1 cellular context compared by ENCODE assay signal in genomic region chr15:55526559-55527036, GRCh38.
TF ChIP-seq lines count a peak whose summit lies in the region.

No MANE protein-coding gene starts in this region.

TF ChIP-seq in HepG2, 621 proteins besides CTCF, POLR2A, EP300 and RAD21 (continued from another document and continues in another):
- no peak for TF ChIP-seq THAP7 (CRISPR knock-in tag; IDR thresholded peaks at IDR 0.05)
- no peak for TF ChIP-seq REST (IDR thresholded peaks at IDR 0.05; ENCODE audit: borderline replicate concordance in 1 of 2, low read depth in 1 of 2, low read length in 2 of 2)
- peak; percentile 89 for TF ChIP-seq ZNF687 (CRISPR knock-in tag; IDR thresholded peaks at IDR 0.05)
- no peak for TF ChIP-seq ZNF124 (CRISPR knock-in tag; IDR thresholded peaks at IDR 0.05)
- TF ChIP-seq GMEB1 (CRISPR knock-in tag; IDR thresholded peaks at IDR 0.05; ENCODE audit: borderline replicate concordance), result no peak
- TF ChIP-seq SETDB1 (CRISPR knock-in tag; IDR thresholded peaks at IDR 0.05; ENCODE audit: borderline replicate concordance), result no peak
- TF ChIP-seq NFE2L1 (CRISPR knock-in tag; IDR thresholded peaks at IDR 0.05; ENCODE audit: borderline replicate concordance), result no peak
- no peak for TF ChIP-seq ZNF615 (CRISPR knock-in tag; IDR thresholded peaks at IDR 0.05; ENCODE audit: borderline replicate concordance)
- no peak for TF ChIP-seq TARDBP (CRISPR knock-in tag; IDR thresholded peaks at IDR 0.05)
- TF ChIP-seq CEBPG (CRISPR knock-in tag; IDR thresholded peaks at IDR 0.05), result 0 out of 2 replicates have a peak, but pooled peaks have one; percentile 24
- no peak for TF ChIP-seq TRIM22 (IDR thresholded peaks at IDR 0.05)
- TF ChIP-seq WIZ (CRISPR knock-in tag; IDR thresholded peaks at IDR 0.05), result 0 out of 2 replicates have a peak, but pooled peaks have one; percentile 72
- TF ChIP-seq ATRX (CRISPR knock-in tag; IDR thresholded peaks at IDR 0.05; ENCODE audit: borderline replicate concordance), result no peak
- no peak for TF ChIP-seq SSRP1 (CRISPR knock-in tag; IDR thresholded peaks at IDR 0.05)
- no peak for TF ChIP-seq ZNF296 (CRISPR knock-in tag; conservative IDR thresholded peaks at IDR 0.05)
- TF ChIP-seq MBNL3 (CRISPR knock-in tag; conservative IDR thresholded peaks at IDR 0.05), result no peak
- no peak for TF ChIP-seq CEBPZ (IDR thresholded peaks at IDR 0.05; ENCODE audit: low read length)
- no peak for TF ChIP-seq CCDC6 (CRISPR knock-in tag; IDR thresholded peaks at IDR 0.05)
- no peak for TF ChIP-seq KDM6A (CRISPR knock-in tag; IDR thresholded peaks at IDR 0.05; ENCODE audit: low read depth)
- no peak for TF ChIP-seq ZNF414 (CRISPR knock-in tag; IDR thresholded peaks at IDR 0.05)
- no peak for TF ChIP-seq ELF4 (CRISPR knock-in tag; IDR thresholded peaks at IDR 0.05; ENCODE audit: borderline replicate concordance)
- TF ChIP-seq CSRNP1 (CRISPR knock-in tag; IDR thresholded peaks at IDR 0.05), result no peak
- no peak for TF ChIP-seq ZNF720 (CRISPR knock-in tag; IDR thresholded peaks at IDR 0.05)
- TF ChIP-seq ZNF18 (CRISPR knock-in tag; IDR thresholded peaks at IDR 0.05; ENCODE audit: insufficient replicate concordance), result no peak
- TF ChIP-seq ZNF382 (CRISPR knock-in tag; IDR thresholded peaks at IDR 0.05; ENCODE audit: borderline replicate concordance), result no peak
- no peak for TF ChIP-seq HNRNPLL (IDR thresholded peaks at IDR 0.05; ENCODE audit: low read depth, low read length, poor library complexity, severe bottlenecking)
- no peak for TF ChIP-seq HCFC1 (IDR thresholded peaks at IDR 0.05; ENCODE audit: low read depth, low read length)
- TF ChIP-seq PRMT3 (CRISPR knock-in tag; IDR thresholded peaks at IDR 0.05; ENCODE audit: borderline replicate concordance, low read depth), result no peak
- TF ChIP-seq E2F5 (CRISPR knock-in tag; conservative IDR thresholded peaks at IDR 0.05), result no peak
- TF ChIP-seq HNRNPH1 (optimal IDR thresholded peaks at IDR 0.05; ENCODE audit: low read depth, low read length), result no peak
- peak in 1 of 2 experiments; percentile 61; a peak in 1 of 4 replicates for TF ChIP-seq KLF16 (CRISPR knock-in tag; IDR thresholded peaks at IDR 0.05)
- no peak for TF ChIP-seq NFYC (CRISPR knock-in tag; IDR thresholded peaks at IDR 0.05)
- no peak for TF ChIP-seq ZNF362 (CRISPR knock-in tag; IDR thresholded peaks at IDR 0.05; ENCODE audit: borderline replicate concordance)
- no peak; the same call in 1 of the 2 replicates for TF ChIP-seq SNAI1 (CRISPR knock-in tag; IDR thresholded peaks at IDR 0.05; ENCODE audit: borderline replicate concordance)
